ENCODE assay signal across 1 cellular context in genomic region chr10:79147796-79148451, GRCh38.
TF ChIP-seq lines count a peak whose summit lies in the region.

No MANE protein-coding gene starts in this region.

TF ChIP-seq in SK-N-SH, 30 proteins besides CTCF, POLR2A, EP300 and RAD21 (continued from another document):
- no peak for TF ChIP-seq YY1 (IDR thresholded peaks at IDR 0.05; ENCODE audit: low read depth)
- no peak for TF ChIP-seq PBX3 (IDR thresholded peaks at IDR 0.05)
- TF ChIP-seq TEAD4 (IDR thresholded peaks at IDR 0.05; ENCODE audit: borderline replicate concordance, insufficient read depth) = no peak
- no peak for TF ChIP-seq SMC3 (IDR thresholded peaks at IDR 0.05; ENCODE audit: low read depth, low read length)
- no peak for TF ChIP-seq GATA2 (CRISPR knock-in tag; IDR thresholded peaks at IDR 0.05)
- no peak for TF ChIP-seq MEF2A (IDR thresholded peaks at IDR 0.05; ENCODE audit: borderline replicate concordance, low read depth)
- no peak for TF ChIP-seq POLR2AphosphoS5 (IDR thresholded peaks at IDR 0.05; ENCODE audit: low read depth, low read length)
